In the genomic region with DNA sequence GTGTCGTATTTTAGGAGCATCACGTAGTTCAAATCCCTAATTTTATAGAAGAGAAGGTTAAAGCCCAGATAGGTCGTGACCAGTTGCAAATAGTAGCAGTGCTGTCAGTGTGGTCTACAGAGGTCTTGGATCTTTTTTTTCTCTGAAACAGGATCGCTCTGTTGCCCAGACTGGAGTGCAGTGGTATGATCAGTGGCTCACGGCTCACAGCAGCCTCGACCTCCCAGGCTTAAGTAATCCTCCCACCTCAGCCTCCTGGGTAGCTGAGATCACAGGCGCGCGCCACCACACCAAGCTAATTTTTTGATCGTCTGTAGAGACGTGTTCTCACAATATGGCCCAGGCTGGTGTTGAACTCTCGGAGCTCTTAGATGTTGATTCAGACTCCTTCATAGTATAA, we compare ENCODE assay signal across 8 cellular contexts. TPM values are rescaled to one million over a fixed set of nuclear protein-coding genes. Genes with fewer than 3 reads are reported as not detected.
DNase-seq lines count a peak whose midpoint lies in the region; TF ChIP-seq lines count a peak whose summit lies in the region.

No MANE protein-coding gene starts in this region.

- peaks cover 12% of the 10 kb centered on the region for H3K36me3 ChIP-seq in HAP-1 (replicated peaks)

- in situ Hi-C loops in HAP-1 (cut with MboI; ENCODE audit: low sequenced_read_pairs): no loop called here

- H3K4me1 ChIP-seq in HAP-1: peaks cover 31% of the 10 kb centered on the region

- H3K4me3 ChIP-seq in HAP-1 (peak overlapping the region; percentile 97), fibroblast of villous mesenchyme (ENCODE audit: low read depth, low read length) (peak overlapping the region; percentile 97), skeletal muscle cell (ENCODE audit: low read depth, low read length) (peak overlapping the region; percentile 89)

- peaks cover 50% of the 10 kb centered on the region for H3K4me1 Mint-ChIP-seq in T-helper 2 cell treated with Interferon-gamma antibody and Interleukin-4, amounts not matched to agents 5 μg/mL and 100 μg/mL, for 36 hours (ENCODE audit: low read depth)

- DNase-seq in HAP-1 (ENCODE audit: low spot score in 2 of 2): no peak
- no peak for DNase-seq in T-helper 2 cell treated with Interferon-gamma antibody and Interleukin-4, amounts not matched to agents 5 μg/mL and 100 μg/mL, for 36 hours (ENCODE audit: low spot score)
- no peak for DNase-seq in fibroblast of villous mesenchyme (ENCODE audit: low read depth)
- DNase-seq in skeletal muscle cell (ENCODE audit: low read depth): no peak
- DNase-seq in AG08396 (ENCODE audit: low spot score): no peak
- DNase-seq in amniotic stem cell (lab: John Stamatoyannopoulos, UW): no peak
- no peak for DNase-seq in germinal center (ENCODE audit: low spot score)
- DNase-seq in GOT3 (lab: John Stamatoyannopoulos, UW): no peak

- peak overlapping the region; percentile 97 for H3K27ac Mint-ChIP-seq in T-helper 2 cell treated with Interferon-gamma antibody and Interleukin-4, amounts not matched to agents 5 μg/mL and 100 μg/mL, for 36 hours

- no peaks in the 10 kb centered on the region for H3K9me3 Mint-ChIP-seq in T-helper 2 cell treated with Interferon-gamma antibody and Interleukin-4, amounts not matched to agents 5 μg/mL and 100 μg/mL, for 36 hours

- no peak for TF ChIP-seq CTCF in fibroblast of villous mesenchyme (IDR thresholded peaks at IDR 0.05; ENCODE audit: insufficient read depth, low read depth, low read length)

- H3K4me3 Mint-ChIP-seq in T-helper 2 cell treated with Interferon-gamma antibody and Interleukin-4, amounts not matched to agents 5 μg/mL and 100 μg/mL, for 36 hours: peak overlapping the region; percentile 99

- no peaks in the 10 kb centered on the region for H3K27me3 ChIP-seq in HAP-1 (ENCODE audit: low read depth)

- peaks cover 26% of the 10 kb centered on the region for H3K36me3 Mint-ChIP-seq in T-helper 2 cell treated with Interferon-gamma antibody and Interleukin-4, amounts not matched to agents 5 μg/mL and 100 μg/mL, for 36 hours (ENCODE audit: low read depth)

- no peaks in the 10 kb centered on the region for H3K27me3 Mint-ChIP-seq in T-helper 2 cell treated with Interferon-gamma antibody and Interleukin-4, amounts not matched to agents 5 μg/mL and 100 μg/mL, for 36 hours (ENCODE audit: low read depth)

- H3K9me3 ChIP-seq in HAP-1: no peaks in the 10 kb centered on the region

RNA-seq across cellular contexts. Expression of a gene that starts 2.2 kb away (rescaled TPM):
- 190 and 239 TPM in 2 replicates for total RNA-seq in fibroblast of villous mesenchyme

RNA-seq across cellular contexts. Expression of a gene that starts 46.0 kb away (rescaled TPM):
- total RNA-seq in fibroblast of villous mesenchyme: 35.1 and 56.1 TPM in 2 replicates
